1 cellular context compared by ENCODE assay signal in genomic region chr3:30618508-30618907, GRCh38.
TF ChIP-seq lines count a peak whose summit lies in the region.

No MANE protein-coding gene starts in this region.

TF ChIP-seq in HCT116, 20 proteins besides CTCF, POLR2A, EP300 and RAD21 (continued from another document):
- TF ChIP-seq, protein P1, sequence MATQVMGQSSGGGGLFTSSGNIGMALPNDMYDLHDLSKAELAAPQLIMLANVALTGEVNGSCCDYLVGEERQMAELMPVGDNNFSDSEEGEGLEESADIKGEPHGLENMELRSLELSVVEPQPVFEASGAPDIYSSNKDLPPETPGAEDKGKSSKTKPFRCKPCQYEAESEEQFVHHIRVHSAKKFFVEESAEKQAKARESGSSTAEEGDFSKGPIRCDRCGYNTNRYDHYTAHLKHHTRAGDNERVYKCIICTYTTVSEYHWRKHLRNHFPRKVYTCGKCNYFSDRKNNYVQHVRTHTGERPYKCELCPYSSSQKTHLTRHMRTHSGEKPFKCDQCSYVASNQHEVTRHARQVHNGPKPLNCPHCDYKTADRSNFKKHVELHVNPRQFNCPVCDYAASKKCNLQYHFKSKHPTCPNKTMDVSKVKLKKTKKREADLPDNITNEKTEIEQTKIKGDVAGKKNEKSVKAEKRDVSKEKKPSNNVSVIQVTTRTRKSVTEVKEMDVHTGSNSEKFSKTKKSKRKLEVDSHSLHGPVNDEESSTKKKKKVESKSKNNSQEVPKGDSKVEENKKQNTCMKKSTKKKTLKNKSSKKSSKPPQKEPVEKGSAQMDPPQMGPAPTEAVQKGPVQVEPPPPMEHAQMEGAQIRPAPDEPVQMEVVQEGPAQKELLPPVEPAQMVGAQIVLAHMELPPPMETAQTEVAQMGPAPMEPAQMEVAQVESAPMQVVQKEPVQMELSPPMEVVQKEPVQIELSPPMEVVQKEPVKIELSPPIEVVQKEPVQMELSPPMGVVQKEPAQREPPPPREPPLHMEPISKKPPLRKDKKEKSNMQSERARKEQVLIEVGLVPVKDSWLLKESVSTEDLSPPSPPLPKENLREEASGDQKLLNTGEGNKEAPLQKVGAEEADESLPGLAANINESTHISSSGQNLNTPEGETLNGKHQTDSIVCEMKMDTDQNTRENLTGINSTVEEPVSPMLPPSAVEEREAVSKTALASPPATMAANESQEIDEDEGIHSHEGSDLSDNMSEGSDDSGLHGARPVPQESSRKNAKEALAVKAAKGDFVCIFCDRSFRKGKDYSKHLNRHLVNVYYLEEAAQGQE (IDR thresholded peaks at IDR 0.05; ENCODE audit: low read depth): no peak
- TF ChIP-seq POLR2AphosphoS5 (IDR thresholded peaks at IDR 0.05; ENCODE audit: low read depth, low read length) (no peak), ELF1 (IDR thresholded peaks at IDR 0.05; ENCODE audit: borderline replicate concordance, low read depth) (no peak), SP1 (IDR thresholded peaks at IDR 0.05; ENCODE audit: low read depth) (no peak), EZH2 (IDR thresholded peaks at IDR 0.05) (no peak), SIN3A (IDR thresholded peaks at IDR 0.05; ENCODE audit: low read depth) (no peak)
TF ChIP-seq in HCT116: peak in this region for 0.
